ENCODE assay signal across 27 cellular contexts in genomic region chr5:53473644-53474043, GRCh38. TPM values are rescaled to one million over a fixed set of nuclear protein-coding genes. Genes with fewer than 3 reads are reported as not detected.
"Had no signal": no experiment of that assay in that cellular context is flagged by ENCODE, and none has a peak within 500 bp of the region (broad histone marks: within the 10 kb centered on the region; RNA-seq: fewer than 3 reads in every experiment).

No MANE protein-coding gene starts in this region.

- H3K36me3 ChIP-seq: ascending aorta, breast epithelium, esophagus muscularis mucosa, right atrium auricular region, tibial nerve had no signal

- H3K27me3 ChIP-seq: ascending aorta, breast epithelium, right atrium auricular region, tibial nerve had no signal

- H3K4me3 ChIP-seq: ascending aorta, breast epithelium, esophagus muscularis mucosa, right atrium auricular region, tibial nerve had no signal

- FAIRE-seq: endothelial cell of umbilical vein, frontal cortex, kidney had no signal

- DNase-seq: activated CD4-positive, alpha-beta memory T cell treated with anti-CD3 and anti-CD28 coated beads, Interleukin-2, amount 10 ng/mL, durations not matched to agents 7 days and 5 days; activated CD4-positive, alpha-beta T cell treated with anti-CD3 and anti-CD28 coated beads for 1 hour; activated CD4-positive, alpha-beta T cell treated with anti-CD3 and anti-CD28 coated beads, Interleukin-2, amount 10 ng/mL, durations not matched to agents 7 days and 5 days; activated CD8-positive, alpha-beta memory T cell treated with anti-CD3 and anti-CD28 coated beads, Interleukin-2, amount 50 U/mL, for 48 hours; activated gamma-delta T cell; activated naive CD4-positive, alpha-beta T cell treated with anti-CD3 and anti-CD28 coated beads, Interleukin-2, amount 10 ng/mL, durations not matched to agents 7 days and 5 days; activated naive CD8-positive, alpha-beta T cell treated with anti-CD3 and anti-CD28 coated beads, Interleukin-2, amount 10 ng/mL, durations not matched to agents 7 days and 5 days; activated T-cell treated with anti-CD3 and anti-CD28 coated beads, Interleukin-2, amount 50 U/mL, for 24 hours; central memory CD4-positive, alpha-beta T cell; hippocampal formation; kidney; midbrain; naive thymus-derived CD4-positive, alpha-beta T cell; nucleus accumbens; stimulated activated CD4-positive, alpha-beta T cell treated with anti-CD3 and anti-CD28 coated beads, Interleukin-2, amount 100 ng/mL, for 48 hours; stimulated activated naive CD4-positive, alpha-beta T cell treated with Interleukin-2 at 50 U/mL for 16 hours; T-helper 17 cell; T1000 had no signal

- H3K27ac ChIP-seq: ascending aorta, breast epithelium, esophagus muscularis mucosa, parathyroid adenoma, right atrium auricular region, tibial nerve had no signal

- ATAC-seq: naive thymus-derived CD4-positive, alpha-beta T cell; T-helper 17 cell; WTC11 had no signal

- H3K79me2 ChIP-seq: parathyroid adenoma had no signal

- H3K4me1 ChIP-seq: ascending aorta, breast epithelium, parathyroid adenoma had no signal

- H3K9me3 ChIP-seq: ascending aorta, breast epithelium, esophagus muscularis mucosa, right atrium auricular region, tibial nerve had no signal

- H2AFZ ChIP-seq: parathyroid adenoma had no signal

- H3K9ac ChIP-seq: parathyroid adenoma had no signal

RNA-seq across cellular contexts. Expression of gene FST, which starts 6.8 kb away (rescaled TPM):
- total RNA-seq: activated CD4-positive, alpha-beta memory T cell treated with anti-CD3 and anti-CD28 coated beads, Interleukin-2, amount 10 ng/mL, durations not matched to agents 7 days and 5 days; activated CD4-positive, alpha-beta T cell treated with anti-CD3 and anti-CD28 coated beads, Interleukin-2, amount 10 ng/mL, durations not matched to agents 7 days and 5 days had no signal
